ENCODE assay signal across 8 cellular contexts in the genomic region with DNA sequence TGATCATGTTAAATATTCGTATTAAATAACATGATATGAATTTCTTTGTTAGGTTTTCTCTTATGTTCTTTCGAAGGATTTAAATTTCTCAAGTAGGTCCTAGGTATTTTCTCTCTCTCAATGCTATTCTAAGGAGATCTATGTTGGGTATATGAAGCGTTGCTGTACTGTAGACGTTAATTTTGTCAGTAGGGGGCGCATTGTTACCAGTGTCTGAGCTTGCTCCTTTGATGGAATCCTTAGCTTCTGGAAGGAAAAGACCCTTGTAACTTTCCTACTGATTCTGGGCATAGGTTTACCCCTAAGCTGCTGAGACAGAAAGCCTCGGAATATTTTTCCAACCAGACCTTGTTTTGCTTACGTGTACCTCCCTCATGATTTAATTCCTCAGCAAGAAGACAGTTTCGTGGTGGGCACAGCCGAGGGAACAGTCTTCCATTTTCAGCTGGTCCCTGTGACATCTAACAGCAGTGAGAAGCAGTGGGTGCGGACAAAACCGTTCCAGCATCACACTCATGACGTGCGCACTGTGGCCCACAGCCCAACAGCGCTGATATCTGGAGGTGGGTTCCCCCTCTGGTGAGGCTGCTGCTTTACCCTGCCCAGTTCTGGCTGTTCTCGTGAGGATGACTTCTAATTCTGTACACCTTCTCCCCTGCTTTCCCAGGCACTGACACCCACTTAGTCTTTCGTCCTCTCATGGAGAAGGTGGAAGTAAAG. TPM values are rescaled to one million over a fixed set of nuclear protein-coding genes. Genes with fewer than 3 reads are reported as not detected.
DNase-seq lines count a peak whose midpoint lies in the region; ATAC-seq and FAIRE-seq lines count a peak whose summit lies in the region.

No MANE protein-coding gene starts in this region.

- ATAC-seq in Right ventricle myocardium inferior (peak; percentile 67), left lobe of liver (peak; percentile 91), GM19455 (IDR thresholded peaks at IDR 0.05; ENCODE audit: unreplicated experiment) (no peak)

- DNase-seq in Right ventricle myocardium inferior (ENCODE audit: missing footprints) (no peak), cardiac septum (ENCODE audit: low spot score) (no peak), NCI-H1417 (lab: John Stamatoyannopoulos, UW) (peak; percentile 33 to 74 (median 53)), T-helper 2 cell (peak in 3 of 5 experiments; percentile 9 to 69 (median 39)), left lobe of liver (ENCODE audit: low spot score) (peak; percentile 51)
- peak in 5 of 6 experiments; percentile 9 to 77 (median 27) for DNase-seq in stimulated activated naive CD4-positive, alpha-beta T cell (lab: John Stamatoyannopoulos, UW)

- FAIRE-seq in colon (lab: Jason Lieb, UNC) = peak; percentile 14

- intact Hi-C loops in Right ventricle myocardium inferior (cut with DNase I) = loop anchor here (1.0 kb wide), 1 partner anchor 137 kb away; no protein-coding TSS in a partner anchor
- intact Hi-C loops in cardiac septum (cut with DNase I) = loop anchor here (1.0 kb wide), 1 partner anchor 137 kb away; no protein-coding TSS in a partner anchor

RNA-seq across cellular contexts. Expression of gene UTP4, which starts 17.9 kb away (rescaled TPM):
- total RNA-seq in Right ventricle myocardium inferior (26.6 TPM), cardiac septum (25.6 TPM), left lobe of liver (17.6 TPM)

RNA-seq across cellular contexts. Expression of gene CHTF8, which starts 17.9 kb away (rescaled TPM):
- total RNA-seq in Right ventricle myocardium inferior (58.3 TPM), cardiac septum (43.2 TPM), left lobe of liver (59.1 TPM)

RNA-seq across cellular contexts. Expression of gene SNTB2, which starts 36.7 kb away (rescaled TPM):
- total RNA-seq in Right ventricle myocardium inferior (16.5 TPM), cardiac septum (13.0 TPM), left lobe of liver (11.6 TPM)

RNA-seq across cellular contexts. Expression of gene HAS3, which starts 44.9 kb away (rescaled TPM):
- total RNA-seq in Right ventricle myocardium inferior = 0.30 TPM
- total RNA-seq in cardiac septum = 0.38 TPM
- total RNA-seq in left lobe of liver = 0.53 TPM

Comparison
In these comparisons a context has a peak if more than half of its experiments do, and no peak if none do; other contexts are left out.
1. DNase-seq: peak in NCI-H1417 (3 of 3), T-helper 2 cell (3 of 5), left lobe of liver (single experiment) and stimulated activated naive CD4-positive, alpha-beta T cell (5 of 6); none in Right ventricle myocardium inferior (single experiment) and cardiac septum (single experiment).